Comparison of ENCODE assay signal across 8 cellular contexts in genomic region chr7:92832623-92833023, GRCh38. TPM values are rescaled to one million over a fixed set of nuclear protein-coding genes. Genes with fewer than 3 reads are reported as not detected.
DNase-seq lines count a peak whose midpoint lies in the region; ATAC-seq and TF ChIP-seq lines count a peak whose summit lies in the region.

No MANE protein-coding gene starts in this region.

- H3K36me3 ChIP-seq in left lung (no peaks in the 10 kb centered on the region), upper lobe of left lung (no peaks in the 10 kb centered on the region)

- peak overlapping the region; percentile 85 for H3K27ac Mint-ChIP-seq in activated CD4-positive, alpha-beta T cell treated with anti-CD3 and anti-CD28 coated beads, Interleukin-2, amount 10 ng/mL, durations not matched to agents 7 days and 5 days
- peak overlapping the region; percentile 92 to 98 for H3K27ac Mint-ChIP-seq in activated naive CD4-positive, alpha-beta T cell treated with anti-CD3 and anti-CD28 coated beads, Interleukin-2, amount 50 U/mL, for 72 hours

- ATAC-seq in HG03108 (IDR thresholded peaks at IDR 0.05; ENCODE audit: unreplicated experiment) (peak; percentile 0), left lung (no peak), upper lobe of left lung (ENCODE audit: low FRiP score in 2 of 2) (no peak), HG03432 (IDR thresholded peaks at IDR 0.05; ENCODE audit: unreplicated experiment) (no peak)
- ATAC-seq in activated naive CD4-positive, alpha-beta T cell treated with anti-CD3 and anti-CD28 coated beads, Interleukin-2, amount 50 U/mL, for 72 hours = peak; percentile 8 to 15

- WGBS in upper lobe of left lung, 2 donors = 5 to 8% methylated on average over 7 to 12 of the region's 17 CpGs

- peaks cover 47% of the 10 kb centered on the region for H3K4me1 Mint-ChIP-seq in activated CD4-positive, alpha-beta T cell treated with anti-CD3 and anti-CD28 coated beads, Interleukin-2, amount 10 ng/mL, durations not matched to agents 7 days and 5 days

- DNase-seq in activated CD4-positive, alpha-beta T cell treated with anti-CD3 and anti-CD28 coated beads, Interleukin-2, amount 10 ng/mL, durations not matched to agents 7 days and 5 days = no peak
- DNase-seq in activated CD4-positive, alpha-beta T cell treated with anti-CD3 and anti-CD28 coated beads, Interleukin-2, amount 50 U/mL, for 1 hour = no peak
- no peak for DNase-seq in activated naive CD4-positive, alpha-beta T cell treated with anti-CD3 and anti-CD28 coated beads, Interleukin-2, amount 50 U/mL, for 72 hours (ENCODE audit: low spot score in 2 of 2)
- DNase-seq in left lung = no peak
- DNase-seq in upper lobe of left lung = no peak
- DNase-seq in activated gamma-delta T cell treated with Interleukin-2 at 50 U/mL for 16 hours = no peak

- peak overlapping the region; percentile 86 to 87 for H3K27ac ChIP-seq in left lung
- H3K27ac ChIP-seq in upper lobe of left lung = peak overlapping the region; percentile 73 to 89 (median 87)

- no peaks in the 10 kb centered on the region for H3K9me3 ChIP-seq in left lung
- no peaks in the 10 kb centered on the region for H3K9me3 ChIP-seq in upper lobe of left lung

- H3K27me3 ChIP-seq in left lung (no peaks in the 10 kb centered on the region), upper lobe of left lung (no peaks in the 10 kb centered on the region)

- H3K4me1 ChIP-seq in left lung (peaks cover 2 to 41% of the 10 kb centered on the region in 2 donors), upper lobe of left lung (peaks cover 17 to 43% (median 28%) of the 10 kb centered on the region in 4 donors)

- intact Hi-C loops in left lung (cut with DNase I) = loop anchor here in 1 of 2 donors (5.0 kb wide), 2 partner anchors 135 to 210 kb away; no protein-coding TSS in a partner anchor

- POLR2A ChIA-PET in activated CD4-positive, alpha-beta T cell treated with anti-CD3 and anti-CD28 coated beads, Interleukin-2, amount 10 ng/mL, durations not matched to agents 7 days and 5 days (lab: Charles Lee) = interaction anchor here (0.5 kb wide), 1 partner anchor 92 kb away, joined by 4 read pairs; no protein-coding TSS in a partner anchor

- H3K36me3 Mint-ChIP-seq in activated CD4-positive, alpha-beta T cell treated with anti-CD3 and anti-CD28 coated beads, Interleukin-2, amount 10 ng/mL, durations not matched to agents 7 days and 5 days (ENCODE audit: low read depth) = peaks cover 48% of the 10 kb centered on the region
- H3K36me3 Mint-ChIP-seq in activated naive CD4-positive, alpha-beta T cell treated with anti-CD3 and anti-CD28 coated beads, Interleukin-2, amount 50 U/mL, for 72 hours = peaks cover 57 to 61% of the 10 kb centered on the region in 2 donors

- CTCF ChIA-PET in activated CD4-positive, alpha-beta T cell treated with anti-CD3 and anti-CD28 coated beads, Interleukin-2, amount 10 ng/mL, durations not matched to agents 7 days and 5 days (lab: Charles Lee) = interaction anchor here (0.6 to 4.7 kb wide), 49 partner anchors 9 to 285 kb away, joined by 3 to 78 read pairs (median 5); partner anchors contain the start of gene SAMD9

- H3K4me3 Mint-ChIP-seq in activated CD4-positive, alpha-beta T cell treated with anti-CD3 and anti-CD28 coated beads, Interleukin-2, amount 10 ng/mL, durations not matched to agents 7 days and 5 days = peak overlapping the region; percentile 79

- H3K27me3 Mint-ChIP-seq in activated CD4-positive, alpha-beta T cell treated with anti-CD3 and anti-CD28 coated beads, Interleukin-2, amount 10 ng/mL, durations not matched to agents 7 days and 5 days = peaks cover 12% of the 10 kb centered on the region

- no peak for TF ChIP-seq CTCF in left lung (IDR thresholded peaks at IDR 0.05)
- no peak for TF ChIP-seq CTCF in upper lobe of left lung (IDR thresholded peaks at IDR 0.05)

- peak in 1 of 4 donors; percentile 5 for TF ChIP-seq POLR2A in upper lobe of left lung (IDR thresholded peaks at IDR 0.05)

- H3K4me3 ChIP-seq in left lung = peak overlapping the region; percentile 82 to 93
- peak overlapping the region; percentile 67 to 92 (median 78) for H3K4me3 ChIP-seq in upper lobe of left lung

- TF ChIP-seq EP300 in upper lobe of left lung (IDR thresholded peaks at IDR 0.05) = no peak

- H3K9me3 Mint-ChIP-seq in activated CD4-positive, alpha-beta T cell treated with anti-CD3 and anti-CD28 coated beads, Interleukin-2, amount 10 ng/mL, durations not matched to agents 7 days and 5 days = no peaks in the 10 kb centered on the region
- H3K9me3 Mint-ChIP-seq in activated naive CD4-positive, alpha-beta T cell treated with anti-CD3 and anti-CD28 coated beads, Interleukin-2, amount 50 U/mL, for 72 hours = no peaks in the 10 kb centered on the region

RNA-seq across cellular contexts. Expression of gene CDK6, which starts 3.8 kb away (rescaled TPM):
- total RNA-seq in activated CD4-positive, alpha-beta T cell treated with anti-CD3 and anti-CD28 coated beads, Interleukin-2, amount 10 ng/mL, durations not matched to agents 7 days and 5 days = 10 to 100 TPM; 84.1 to 95.4 TPM
- total RNA-seq in activated naive CD4-positive, alpha-beta T cell treated with anti-CD3 and anti-CD28 coated beads, Interleukin-2, amount 50 U/mL, for 72 hours = 100 to 1,000 TPM in 1 of 2 donors, 10 to 100 TPM in 1; 91.6 to 153 TPM
- total RNA-seq in left lung (10 to 100 TPM; 20.3 to 24.0 TPM), upper lobe of left lung (10 to 100 TPM; 15.7 to 26.9 (median 19.9) TPM)

Comparison
In these comparisons a context has a peak if more than half of its experiments do, and no peak if none do; other contexts are left out.
1. ATAC-seq: peak in HG03108 (single experiment) and activated naive CD4-positive, alpha-beta T cell treated with anti-CD3 and anti-CD28 coated beads, Interleukin-2, amount 50 U/mL, for 72 hours (2 of 2); none in left lung (single experiment), upper lobe of left lung (0 of 2) and HG03432 (single experiment).